ENCODE assay signal across 9 cellular contexts in the genomic region with DNA sequence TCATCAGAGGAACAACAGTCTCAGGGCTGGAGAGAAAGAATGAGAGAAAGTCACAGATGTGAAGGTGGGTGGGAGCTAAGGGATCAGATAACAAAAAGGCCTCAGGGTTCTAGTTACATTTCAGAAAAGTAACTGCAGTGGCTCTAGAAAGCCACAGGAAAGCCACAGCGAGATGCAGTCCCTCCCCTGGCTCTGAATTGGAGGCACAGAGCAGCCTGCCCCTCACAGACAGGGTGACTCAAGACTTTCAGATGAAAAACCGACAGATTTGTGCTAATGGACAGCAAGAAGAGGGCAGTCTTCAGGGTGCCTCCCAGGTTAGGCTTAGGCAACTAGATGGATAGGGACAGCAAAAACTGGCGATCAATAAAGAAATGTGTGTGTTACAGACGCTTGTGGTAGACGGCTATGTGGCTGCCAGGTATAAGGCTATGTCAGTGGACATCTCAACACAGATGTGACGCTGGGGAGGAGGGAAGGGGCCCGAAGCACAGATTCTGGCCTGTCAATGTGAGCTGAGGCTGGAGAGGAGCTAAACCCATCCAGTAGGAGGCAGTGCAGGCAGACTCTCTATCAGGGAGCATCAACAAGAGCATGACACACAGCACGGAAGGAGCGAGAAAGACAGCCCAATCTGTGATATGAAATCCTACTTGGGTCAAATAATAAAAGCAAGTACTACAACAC. TPM values are rescaled to one million over a fixed set of nuclear protein-coding genes. Genes with fewer than 3 reads are reported as not detected.
DNase-seq lines count a peak whose midpoint lies in the region; ATAC-seq and TF ChIP-seq lines count a peak whose summit lies in the region.
"Had no signal": no experiment of that assay in that cellular context is flagged by ENCODE, and none has a peak within 500 bp of the region (broad histone marks: within the 10 kb centered on the region; RNA-seq: fewer than 3 reads in every experiment).

No MANE protein-coding gene starts in this region.

- H3K27ac ChIP-seq in HCT116 (ENCODE audit: low read depth, low read length), result no peak overlapping the region
- H3K27ac ChIP-seq in effector memory CD4-positive, alpha-beta T cell (ENCODE audit: insufficient read depth, low read length, poor library complexity, severe bottlenecking), result peak overlapping the region; percentile 40
- H3K27ac ChIP-seq: SJSA1 had no signal

- no peaks in the 10 kb centered on the region for H3K36me3 ChIP-seq in HCT116 (ENCODE audit: control insufficient read depth in 1 of 2, insufficient read depth in 2 of 2, low read length in 2 of 2)
- peaks cover 77% of the 10 kb centered on the region for H3K36me3 ChIP-seq in effector memory CD4-positive, alpha-beta T cell (ENCODE audit: control insufficient read depth, insufficient read depth, low read length)
- H3K36me3 ChIP-seq: SJSA1 had no signal

- no peaks in the 10 kb centered on the region for H3K9me2 ChIP-seq in HCT116 (ENCODE audit: insufficient read depth)

- H3K4me2 ChIP-seq in HCT116 (ENCODE audit: low read length), result no peak overlapping the region

- no peaks in the 10 kb centered on the region for H3K9me3 ChIP-seq in HCT116 (ENCODE audit: control insufficient read depth in 1 of 2, insufficient read depth in 1 of 2, low read depth in 1 of 2, low read length in 2 of 2)
- H3K9me3 ChIP-seq in effector memory CD4-positive, alpha-beta T cell (ENCODE audit: control insufficient read depth, low read length), result no peaks in the 10 kb centered on the region
- H3K9me3 ChIP-seq: SJSA1 had no signal

- no peak overlapping the region for H3K9ac ChIP-seq in HCT116 (ENCODE audit: low read length)

- CTCF ChIA-PET in HCT116 (lab: Charles Lee), result interaction anchor here (0.6 to 1.0 kb wide), 3 partner anchors 11 to 432 kb away, joined by 3 to 5 read pairs (median 4); no protein-coding TSS in a partner anchor

- no peak overlapping the region for H3K4me3 ChIP-seq in HCT116 (replicated peaks in 1 of 2; ENCODE audit: low read depth in 1 of 2, low read length in 2 of 2)
- no peak overlapping the region for H3K4me3 ChIP-seq in effector memory CD4-positive, alpha-beta T cell (ENCODE audit: insufficient read depth, low read depth, low read length, poor library complexity, severe bottlenecking)
- H3K4me3 ChIP-seq: SJSA1 had no signal

- H3K4me1 ChIP-seq in HCT116 (ENCODE audit: control insufficient read depth in 1 of 2, insufficient read depth in 2 of 2, low read length in 2 of 2), result no peaks in the 10 kb centered on the region
- H3K4me1 ChIP-seq in effector memory CD4-positive, alpha-beta T cell (ENCODE audit: control insufficient read depth, insufficient read depth, low read length, poor library complexity, severe bottlenecking), result peaks cover 25% of the 10 kb centered on the region
- H3K4me1 ChIP-seq: SJSA1 had no signal

- intact Hi-C loops in HCT116 (cut with micrococcal nuclease), result no loop called here

- peaks cover 38% of the 10 kb centered on the region for H3K4me1 Mint-ChIP-seq in T-helper 2 cell treated with Interferon-gamma antibody and Interleukin-4, amounts not matched to agents 5 μg/mL and 100 μg/mL, for 36 hours (ENCODE audit: low read depth)

- H4K20me1 ChIP-seq in HCT116 (ENCODE audit: insufficient read depth), result no peaks in the 10 kb centered on the region

- peak; percentile 33 for TF ChIP-seq RAD21 in HCT116 (IDR thresholded peaks at IDR 0.05; ENCODE audit: low read depth)

- no TSS peak for BruUV-seq in HCT116 (replicated peaks; lab: Mats Ljungman, UMichigan)

- POLR2A ChIA-PET in HCT116 (lab: Charles Lee), result no interaction called here

- no peak overlapping the region for H2AFZ ChIP-seq in HCT116 (ENCODE audit: low read depth, low read length, poor library complexity, severe bottlenecking)

- peak overlapping the region; percentile 89 for H3K27ac Mint-ChIP-seq in T-helper 2 cell treated with Interferon-gamma antibody and Interleukin-4, amounts not matched to agents 5 μg/mL and 100 μg/mL, for 36 hours

- H3K27me3 ChIP-seq in HCT116 (ENCODE audit: insufficient read depth, low read length), result no peaks in the 10 kb centered on the region
- no peaks in the 10 kb centered on the region for H3K27me3 ChIP-seq in effector memory CD4-positive, alpha-beta T cell (replicated peaks; ENCODE audit: control insufficient read depth, insufficient read depth, low read length, poor library complexity, severe bottlenecking)

- no peaks in the 10 kb centered on the region for H3K27me3 Mint-ChIP-seq in T-helper 2 cell treated with Interferon-gamma antibody and Interleukin-4, amounts not matched to agents 5 μg/mL and 100 μg/mL, for 36 hours (ENCODE audit: low read depth)

- ATAC-seq in HCT116 (peak; percentile 93), GM19452 (IDR thresholded peaks at IDR 0.05; ENCODE audit: unreplicated experiment) (no peak), GM18511 (IDR thresholded peaks at IDR 0.05; ENCODE audit: unreplicated experiment) (no peak)

- no peak for TF ChIP-seq POLR2A in HCT116 (IDR thresholded peaks at IDR 0.05; ENCODE audit: borderline replicate concordance, extremely low read depth, insufficient read depth, insufficient read length)

- H3K36me3 Mint-ChIP-seq in T-helper 2 cell treated with Interferon-gamma antibody and Interleukin-4, amounts not matched to agents 5 μg/mL and 100 μg/mL, for 36 hours (ENCODE audit: low read depth), result peaks cover 59% of the 10 kb centered on the region

- no peaks in the 10 kb centered on the region for H3K9me3 Mint-ChIP-seq in T-helper 2 cell treated with Interferon-gamma antibody and Interleukin-4, amounts not matched to agents 5 μg/mL and 100 μg/mL, for 36 hours

- TF ChIP-seq CTCF in HCT116 (IDR thresholded peaks at IDR 0.05 in 2 of 3, conservative IDR thresholded peaks at IDR 0.05 in 1 of 3; ENCODE audit: borderline replicate concordance in 1 of 3, insufficient read depth in 1 of 3, low read depth in 2 of 3, low read length in 2 of 3), result peak; percentile 11 to 66 (median 65); a peak in 5 of 6 replicates

- H3K4me3 Mint-ChIP-seq in T-helper 2 cell treated with Interferon-gamma antibody and Interleukin-4, amounts not matched to agents 5 μg/mL and 100 μg/mL, for 36 hours, result peak overlapping the region; percentile 65

- no peaks in the 10 kb centered on the region for H3K79me2 ChIP-seq in HCT116 (ENCODE audit: insufficient read depth, low read length)

- RAD21 ChIA-PET in HCT116 (lab: Charles Lee; ENCODE audit: low non-redundant PET in 1 of 2, low total read pairs in 2 of 2, uncharacterized antibody in 2 of 2, unreplicated experiment in 2 of 2), result no interaction called here

- peak; percentile 7 for DNase-seq in HCT116 (ENCODE audit: low read depth, low spot score)
- peak; percentile 59 for DNase-seq in T-helper 2 cell treated with Interferon-gamma antibody and Interleukin-4, amounts not matched to agents 5 μg/mL and 100 μg/mL, for 36 hours (ENCODE audit: low spot score)
- DNase-seq in effector memory CD4-positive, alpha-beta T cell, result peak in 1 of 3 donors; percentile 23
- DNase-seq in stimulated activated CD4-positive, alpha-beta T cell treated with anti-CD3 and anti-CD28 coated beads, Interleukin-4, amount 100 ng/mL, for 4 hours, result peak; percentile 29 to 35
- DNase-seq in effector CD8-positive, alpha-beta T cell (lab: John Stamatoyannopoulos, UW), result no peak
- DNase-seq in AG08396 (ENCODE audit: low spot score), result no peak

TF ChIP-seq in HCT116, 20 proteins besides CTCF, POLR2A, EP300 and RAD21:
- TF ChIP-seq YY1 (IDR thresholded peaks at IDR 0.05; ENCODE audit: extremely low read depth, insufficient replicate concordance, low read depth, low read length), result no peak
- TF ChIP-seq CBX3 (IDR thresholded peaks at IDR 0.05; ENCODE audit: low read depth), result no peak
- TF ChIP-seq, protein P1, sequence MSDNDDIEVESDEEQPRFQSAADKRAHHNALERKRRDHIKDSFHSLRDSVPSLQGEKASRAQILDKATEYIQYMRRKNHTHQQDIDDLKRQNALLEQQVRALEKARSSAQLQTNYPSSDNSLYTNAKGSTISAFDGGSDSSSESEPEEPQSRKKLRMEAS (IDR thresholded peaks at IDR 0.05), result no peak
- no peak for TF ChIP-seq SRF (IDR thresholded peaks at IDR 0.05; ENCODE audit: low read depth)
- TF ChIP-seq SP1 (IDR thresholded peaks at IDR 0.05; ENCODE audit: low read depth), result no peak
- TF ChIP-seq EGR1 (IDR thresholded peaks at IDR 0.05; ENCODE audit: low read depth), result no peak
- no peak for TF ChIP-seq ELF1 (IDR thresholded peaks at IDR 0.05; ENCODE audit: borderline replicate concordance, low read depth)
- no peak for TF ChIP-seq ZNF274 (IDR thresholded peaks at IDR 0.05; ENCODE audit: low read depth, low read length)
- no peak for TF ChIP-seq EZH2 (IDR thresholded peaks at IDR 0.05)

RNA-seq across cellular contexts. Expression of a gene that starts 26.2 kb away (rescaled TPM):
- total RNA-seq in HCT116 (2021; ENCODE audit: unreplicated experiment), result 33.0 TPM
- polyA plus RNA-seq in HCT116 (2012), result 17.8 and 21.7 TPM in 2 replicates

RNA-seq across cellular contexts. Expression of a gene that starts 26.2 kb away (rescaled TPM):
- 18.6 TPM for total RNA-seq in HCT116 (2021; ENCODE audit: unreplicated experiment)
- 15.1 and 18.6 TPM in 2 replicates for polyA plus RNA-seq in HCT116 (2012)

Comparison
In these comparisons a context has a peak if more than half of its experiments do, and no peak if none do; other contexts are left out.
1. DNase-seq: peak in HCT116 (single experiment), T-helper 2 cell treated with Interferon-gamma antibody and Interleukin-4, amounts not matched to agents 5 μg/mL and 100 μg/mL, for 36 hours (single experiment) and stimulated activated CD4-positive, alpha-beta T cell treated with anti-CD3 and anti-CD28 coated beads, Interleukin-4, amount 100 ng/mL, for 4 hours (2 of 2); none in effector CD8-positive, alpha-beta T cell (single experiment) and AG08396 (single experiment).